ENCODE assay signal across 12 cellular contexts in the genomic region with DNA sequence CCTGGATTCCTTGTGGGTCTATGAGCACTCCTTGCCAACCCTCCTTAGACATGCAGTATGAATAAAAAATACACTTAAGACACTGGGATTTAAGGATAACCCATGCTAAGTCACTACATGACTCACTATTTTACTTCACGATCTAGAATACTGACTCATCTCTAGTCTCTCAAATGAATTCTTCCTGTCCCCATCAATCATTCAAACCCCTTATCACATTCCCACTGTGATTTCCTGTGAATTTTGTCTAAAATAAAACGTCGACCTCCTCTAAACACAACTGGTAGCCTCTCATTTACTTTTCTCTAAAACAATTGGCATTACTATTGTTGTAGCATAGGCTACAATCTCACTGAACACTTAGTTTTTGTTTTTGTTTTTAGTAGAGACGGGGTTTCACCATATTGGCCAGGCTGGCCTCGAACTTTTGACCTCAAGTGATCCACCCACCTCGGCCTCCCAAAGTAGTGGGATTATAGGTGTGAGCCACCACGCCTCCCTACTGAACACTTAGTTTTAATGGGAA. TPM values are rescaled to one million over a fixed set of nuclear protein-coding genes. Genes with fewer than 3 reads are reported as not detected.
A peak's percentile ranks its signal among the peaks of the same experiment; 100 is the strongest.
DNase-seq lines count a peak whose midpoint lies in the region; ATAC-seq and TF ChIP-seq lines count a peak whose summit lies in the region.
"Had no signal": no experiment of that assay in that cellular context is flagged by ENCODE, and none has a peak within 500 bp of the region (broad histone marks: within the 10 kb centered on the region; RNA-seq: fewer than 3 reads in every experiment).

No MANE protein-coding gene starts in this region.

- H3K36me3 ChIP-seq in PC-3 (ENCODE audit: low read depth, low read length): no peaks in the 10 kb centered on the region
- peaks cover 0 to 3% (median 0%) of the 10 kb centered on the region in 3 experiments for H3K36me3 ChIP-seq in naive thymus-derived CD4-positive, alpha-beta T cell (ENCODE audit: control insufficient read depth in 2 of 3, insufficient read depth in 3 of 3, low read length in 3 of 3)

- H3K4me2 ChIP-seq in PC-3 (ENCODE audit: low read length): peak overlapping the region; percentile 35

- no peaks in the 10 kb centered on the region for H3K9me3 ChIP-seq in PC-3 (ENCODE audit: low read length)
- H3K9me3 ChIP-seq in naive thymus-derived CD4-positive, alpha-beta T cell (ENCODE audit: control insufficient read depth in 2 of 3, low read length in 3 of 3): no peaks in the 10 kb centered on the region

- H3K27me3 Mint-ChIP-seq in neural crest cell (ENCODE audit: low read depth) (no peaks in the 10 kb centered on the region), progenitor cell of endocrine pancreas (no peaks in the 10 kb centered on the region)
- peaks cover 3 to 12% (median 4%) of the 10 kb centered on the region in 5 donors for H3K27me3 Mint-ChIP-seq in naive thymus-derived CD4-positive, alpha-beta T cell

- no peaks in the 10 kb centered on the region for H3K9me3 Mint-ChIP-seq in neural crest cell
- peaks cover 0 to 3% (median 0%) of the 10 kb centered on the region in 11 donors for H3K9me3 Mint-ChIP-seq in naive thymus-derived CD4-positive, alpha-beta T cell
- H3K9me3 Mint-ChIP-seq in progenitor cell of endocrine pancreas (ENCODE audit: low read depth): no peaks in the 10 kb centered on the region

- H3K4me3 Mint-ChIP-seq in neural crest cell: peak overlapping the region; percentile 10
- no peak overlapping the region for H3K4me3 Mint-ChIP-seq in naive thymus-derived CD4-positive, alpha-beta T cell
- H3K4me3 Mint-ChIP-seq in progenitor cell of endocrine pancreas (ENCODE audit: low read depth): no peak overlapping the region

- intact Hi-C loops in PC-3 (cut with micrococcal nuclease): no loop called here
- intact Hi-C loops in naive thymus-derived CD4-positive, alpha-beta T cell (cut with micrococcal nuclease): loop anchor here in 1 of 2 donors (10.0 kb wide), 1 partner anchor 1397 kb away; no protein-coding TSS in a partner anchor

- H3K27me3 ChIP-seq in PC-3 (ENCODE audit: low read length): peaks cover 8% of the 10 kb centered on the region
- no peaks in the 10 kb centered on the region for H3K27me3 ChIP-seq in naive thymus-derived CD4-positive, alpha-beta T cell (ENCODE audit: control insufficient read depth in 2 of 2, insufficient read depth in 2 of 2, low read length in 2 of 2)

- H3K9me2 ChIP-seq in PC-3 (replicated peaks; ENCODE audit: low read length): no peaks in the 10 kb centered on the region

- POLR2A ChIA-PET in PC-3 (lab: Charles Lee; ENCODE audit: unreplicated experiment): no interaction called here
- POLR2A ChIA-PET in naive thymus-derived CD4-positive, alpha-beta T cell (lab: Charles Lee): no interaction called here

- H3K79me2 ChIP-seq in PC-3 (ENCODE audit: low read length): no peaks in the 10 kb centered on the region

- H4K20me1 ChIP-seq in PC-3 (ENCODE audit: low read length): no peaks in the 10 kb centered on the region

- H2AFZ ChIP-seq in PC-3 (ENCODE audit: low read length): no peak overlapping the region

- peak overlapping the region; percentile 29; the same call in 1 of the 2 replicates for H3K9ac ChIP-seq in PC-3 (ENCODE audit: low read length)

- peaks cover 27% of the 10 kb centered on the region for H3K4me1 ChIP-seq in PC-3 (ENCODE audit: insufficient read depth, low read length)
- peaks cover 4 to 14% of the 10 kb centered on the region in 2 donors for H3K4me1 ChIP-seq in naive thymus-derived CD4-positive, alpha-beta T cell (ENCODE audit: control insufficient read depth in 2 of 2, insufficient read depth in 2 of 2, low read length in 2 of 2)

- no peaks in the 10 kb centered on the region for H3K36me3 Mint-ChIP-seq in neural crest cell (ENCODE audit: low read depth)
- peaks cover 0 to 5% (median 0%) of the 10 kb centered on the region in 5 donors for H3K36me3 Mint-ChIP-seq in naive thymus-derived CD4-positive, alpha-beta T cell
- H3K36me3 Mint-ChIP-seq in progenitor cell of endocrine pancreas (ENCODE audit: insufficient read depth): no peaks in the 10 kb centered on the region

- no peak overlapping the region for H3K27ac Mint-ChIP-seq in neural crest cell (ENCODE audit: unreplicated experiment)
- peak overlapping the region in 1 of 9 donors; percentile 14 for H3K27ac Mint-ChIP-seq in naive thymus-derived CD4-positive, alpha-beta T cell
- no peak overlapping the region for H3K27ac Mint-ChIP-seq in progenitor cell of endocrine pancreas

- CTCF ChIA-PET in PC-3 (lab: Charles Lee): no interaction called here
- CTCF ChIA-PET in naive thymus-derived CD4-positive, alpha-beta T cell (lab: Charles Lee): interaction anchor here (0.7 to 2.0 kb wide), 2 partner anchors 24 to 44 kb away, joined by 3 to 11 read pairs; no protein-coding TSS in a partner anchor

- H3K27ac ChIP-seq in PC-3 (ENCODE audit: low read length): peak overlapping the region; percentile 50
- H3K27ac ChIP-seq in naive thymus-derived CD4-positive, alpha-beta T cell (ENCODE audit: low read depth, low read length): no peak overlapping the region

- peak; percentile 48 for DNase-seq in GM03348 (ENCODE audit: low spot score)
- peak; percentile 72 for DNase-seq in PC-3
- peak; percentile 68 for DNase-seq in choroid plexus epithelial cell (ENCODE audit: low read depth)
- DNase-seq in neural crest cell (ENCODE audit: low read depth, low spot score): no peak
- DNase-seq in naive thymus-derived CD4-positive, alpha-beta T cell: no peak
- no peak for DNase-seq in progenitor cell of endocrine pancreas (ENCODE audit: low spot score, unreplicated experiment)
- DNase-seq: effector CD8-positive, alpha-beta T cell; kidney; NCI-H524 had no signal

- BruUV-seq in PC-3 (replicated peaks; lab: Mats Ljungman, UMichigan): no TSS peak

- peaks cover 18% of the 10 kb centered on the region for H3K4me1 Mint-ChIP-seq in neural crest cell
- H3K4me1 Mint-ChIP-seq in naive thymus-derived CD4-positive, alpha-beta T cell: peaks cover 3 to 22% (median 18%) of the 10 kb centered on the region in 7 donors
- peaks cover 7% of the 10 kb centered on the region for H3K4me1 Mint-ChIP-seq in progenitor cell of endocrine pancreas (ENCODE audit: low read depth)

- no peaks in the 10 kb centered on the region for H3F3A ChIP-seq in PC-3 (ENCODE audit: low read length, unreplicated experiment)

- H3K4me3 ChIP-seq in PC-3 (ENCODE audit: low read length) (no peak overlapping the region), choroid plexus epithelial cell (ENCODE audit: low read depth, low read length) (no peak overlapping the region)
- no peak overlapping the region for H3K4me3 ChIP-seq in naive thymus-derived CD4-positive, alpha-beta T cell (ENCODE audit: low read length)

- no peak for TF ChIP-seq CTCF in PC-3 (conservative IDR thresholded peaks at IDR 0.05; ENCODE audit: low read depth, low read length)
- TF ChIP-seq CTCF in choroid plexus epithelial cell (conservative IDR thresholded peaks at IDR 0.05; ENCODE audit: low read depth, low read length): no peak
- TF ChIP-seq CTCF in neural crest cell (conservative IDR thresholded peaks at IDR 0.05): no peak
- TF ChIP-seq CTCF in progenitor cell of endocrine pancreas (IDR thresholded peaks at IDR 0.05; ENCODE audit: unreplicated experiment): no peak

- ATAC-seq in PC-3: peak; percentile 29
- ATAC-seq in naive thymus-derived CD4-positive, alpha-beta T cell: no peak
- no peak for ATAC-seq in GM21528 (IDR thresholded peaks at IDR 0.05; ENCODE audit: low FRiP score, unreplicated experiment)
- ATAC-seq in GM18907 (IDR thresholded peaks at IDR 0.05; ENCODE audit: unreplicated experiment): no peak

RNA-seq across cellular contexts. Expression of a gene that starts 3.9 kb away (rescaled TPM):
- total RNA-seq in PC-3 (2014; rRNA removed) (0.04 and 0.06 TPM in 2 replicates), neural crest cell (0.56 and 0.73 TPM in 2 replicates), progenitor cell of endocrine pancreas (2.0 and 2.5 TPM in 2 replicates)
- total RNA-seq in naive thymus-derived CD4-positive, alpha-beta T cell: under 1 TPM in 1 of 5 experiments, not detected in 4; 0.24 TPM
- polyA plus RNA-seq in naive thymus-derived CD4-positive, alpha-beta T cell: under 1 TPM in 1 of 2 donors, not detected in 1; 0.09 TPM
- total RNA-seq: T-helper 2 cell treated with Interferon-gamma antibody and Interleukin-4, amounts not matched to agents 100 ng/mL and 5 ng/mL, for 36 hours had no signal

RNA-seq across cellular contexts. Expression of a gene that starts 19.4 kb away (rescaled TPM):
- 42.7 and 46.9 TPM in 2 replicates for total RNA-seq in PC-3 (2014; rRNA removed)
- 62.6 and 62.7 TPM in 2 replicates for total RNA-seq in neural crest cell
- 10 to 100 TPM; 51.2 to 64.1 (median 62.5) TPM for total RNA-seq in naive thymus-derived CD4-positive, alpha-beta T cell
- 10 to 100 TPM; 40.8 to 97.8 TPM for polyA plus RNA-seq in naive thymus-derived CD4-positive, alpha-beta T cell
- total RNA-seq in progenitor cell of endocrine pancreas: 87.0 and 87.1 TPM in 2 replicates

Comparison
In these comparisons a context has a peak if more than half of its experiments do, and no peak if none do; other contexts are left out.
1. DNase-seq: peak in GM03348 (single experiment), PC-3 (single experiment) and choroid plexus epithelial cell (single experiment); none in neural crest cell (single experiment), naive thymus-derived CD4-positive, alpha-beta T cell (0 of 9) and progenitor cell of endocrine pancreas (single experiment).